Comparison of ENCODE assay signal across 18 cellular contexts in genomic region chr17:8552582-8553320, GRCh38.
DNase-seq lines count a peak whose midpoint lies in the region; ATAC-seq, FAIRE-seq and TF ChIP-seq lines count a peak whose summit lies in the region.
"Had no signal": no experiment of that assay in that cellular context is flagged by ENCODE, and none has a peak within 500 bp of the region (broad histone marks: within the 10 kb centered on the region; RNA-seq: fewer than 3 reads in every experiment).

No MANE protein-coding gene starts in this region.

- no peak for TF ChIP-seq POLR2A in gastroesophageal sphincter (IDR thresholded peaks at IDR 0.05)
- no peak for TF ChIP-seq POLR2A in ovary (IDR thresholded peaks at IDR 0.05)

- peak; percentile 91 for FAIRE-seq in bronchial epithelial cell (lab: Jason Lieb, UNC)
- FAIRE-seq: GM18507, GM19239 had no signal

- DNase-seq in EH (ENCODE audit: low read depth) = peak; percentile 45
- peak; percentile 21 for DNase-seq in LHCN-M2 (ENCODE audit: low read depth)
- peak; percentile 98 for DNase-seq in bronchial epithelial cell (ENCODE audit: low read depth)
- no peak for DNase-seq in mesothelial cell of epicardium (ENCODE audit: low spot score in 2 of 2, unreplicated experiment in 2 of 2)
- DNase-seq in ovary = no peak
- DNase-seq in CD8-positive, alpha-beta memory T cell = no peak
- DNase-seq: activated CD4-positive, alpha-beta T cell treated with anti-CD3 and anti-CD28 coated beads for 4 hours; activated naive CD4-positive, alpha-beta T cell; DMS 273 treated with DMSO at 0.1 percent for 48 hours; left ventricle myocardium superior; NCI-H1092; testis had no signal

- ATAC-seq in gastroesophageal sphincter = no peak
- no peak for ATAC-seq in GM19324 (IDR thresholded peaks at IDR 0.05; ENCODE audit: low FRiP score, unreplicated experiment)
- ATAC-seq: left ventricle myocardium superior had no signal

- no peak overlapping the region for H3K4me3 ChIP-seq in bronchial epithelial cell (ENCODE audit: low read depth, low read length)
- H3K4me3 ChIP-seq in gastroesophageal sphincter = no peak overlapping the region
- H3K4me3 ChIP-seq in ovary = no peak overlapping the region
- no peak overlapping the region for H3K4me3 ChIP-seq in CD8-positive, alpha-beta memory T cell (ENCODE audit: low read length)
- H3K4me3 ChIP-seq: skin epidermis, testis had no signal

- H3K4me1 Mint-ChIP-seq in mesothelial cell of epicardium = peaks cover 13% of the 10 kb centered on the region
- no peaks in the 10 kb centered on the region for H3K4me1 Mint-ChIP-seq in CD8-positive, alpha-beta memory T cell
- H3K4me1 Mint-ChIP-seq: B cell had no signal

- 70 to 88% methylated on average over 2 to 6 of the region's 9 CpGs for WGBS in gastroesophageal sphincter (ENCODE audit: low coverage in 1 of 2), 2 donors
- 95 to 96% (median 95%) methylated on average over 9 of the region's 9 CpGs for WGBS in ovary, 3 donors

- peak overlapping the region; percentile 4 for H3K27ac Mint-ChIP-seq in mesothelial cell of epicardium
- no peak overlapping the region for H3K27ac Mint-ChIP-seq in CD8-positive, alpha-beta memory T cell
- H3K27ac Mint-ChIP-seq: B cell had no signal

- H3K9me3 ChIP-seq in gastroesophageal sphincter (no peaks in the 10 kb centered on the region), ovary (no peaks in the 10 kb centered on the region)
- H3K9me3 ChIP-seq in CD8-positive, alpha-beta memory T cell (ENCODE audit: low read length) = no peaks in the 10 kb centered on the region
- H3K9me3 ChIP-seq: testis had no signal

- H3K36me3 ChIP-seq in bronchial epithelial cell (ENCODE audit: control insufficient read depth, insufficient read depth, low read length) = peaks cover 1% of the 10 kb centered on the region
- H3K36me3 ChIP-seq in gastroesophageal sphincter = peaks cover 0 to 36% of the 10 kb centered on the region in 2 donors
- H3K36me3 ChIP-seq in ovary = no peaks in the 10 kb centered on the region
- no peaks in the 10 kb centered on the region for H3K36me3 ChIP-seq in CD8-positive, alpha-beta memory T cell (ENCODE audit: insufficient read depth, low read length)

- TF ChIP-seq EP300 in gastroesophageal sphincter (IDR thresholded peaks at IDR 0.05) (no peak), ovary (IDR thresholded peaks at IDR 0.05) (no peak)

- H3K27me3 ChIP-seq in bronchial epithelial cell (ENCODE audit: control insufficient read depth, insufficient read depth, low read length) (no peaks in the 10 kb centered on the region), gastroesophageal sphincter (no peaks in the 10 kb centered on the region), ovary (no peaks in the 10 kb centered on the region)
- no peaks in the 10 kb centered on the region for H3K27me3 ChIP-seq in CD8-positive, alpha-beta memory T cell (ENCODE audit: insufficient read depth, low read length, poor library complexity, severe bottlenecking)
- H3K27me3 ChIP-seq: testis had no signal

- peaks cover 48% of the 10 kb centered on the region for H3K36me3 Mint-ChIP-seq in mesothelial cell of epicardium
- H3K36me3 Mint-ChIP-seq in CD8-positive, alpha-beta memory T cell = no peaks in the 10 kb centered on the region

- no peak for TF ChIP-seq CTCF in bronchial epithelial cell (IDR thresholded peaks at IDR 0.05; ENCODE audit: insufficient read depth, low read length, severe bottlenecking)
- no peak for TF ChIP-seq CTCF in mesothelial cell of epicardium (IDR thresholded peaks at IDR 0.05; ENCODE audit: unreplicated experiment)
- no peak for TF ChIP-seq CTCF in gastroesophageal sphincter (IDR thresholded peaks at IDR 0.05)
- no peak for TF ChIP-seq CTCF in ovary (IDR thresholded peaks at IDR 0.05)

- H3K27me3 Mint-ChIP-seq in mesothelial cell of epicardium (ENCODE audit: low read depth) = no peaks in the 10 kb centered on the region
- H3K27me3 Mint-ChIP-seq in CD8-positive, alpha-beta memory T cell = peaks cover 7 to 55% of the 10 kb centered on the region in 2 donors

- no peaks in the 10 kb centered on the region for H3K4me1 ChIP-seq in gastroesophageal sphincter
- H3K4me1 ChIP-seq in ovary (ENCODE audit: insufficient read depth) = no peaks in the 10 kb centered on the region
- no peaks in the 10 kb centered on the region for H3K4me1 ChIP-seq in CD8-positive, alpha-beta memory T cell (ENCODE audit: insufficient read depth, low read length)
- H3K4me1 ChIP-seq: testis had no signal

- H3K27ac ChIP-seq in gastroesophageal sphincter = no peak overlapping the region
- H3K27ac ChIP-seq in ovary = no peak overlapping the region
- no peak overlapping the region for H3K27ac ChIP-seq in CD8-positive, alpha-beta memory T cell (ENCODE audit: low read depth, low read length)
- H3K27ac ChIP-seq: skin epidermis, testis had no signal

- POLR2A ChIA-PET in CD8-positive, alpha-beta memory T cell (lab: Charles Lee) = no interaction called here

- CTCF ChIA-PET in CD8-positive, alpha-beta memory T cell (lab: Charles Lee) = no interaction called here

- H3K4me3 Mint-ChIP-seq in mesothelial cell of epicardium = no peak overlapping the region
- H3K4me3 Mint-ChIP-seq in CD8-positive, alpha-beta memory T cell = no peak overlapping the region
- H3K4me3 Mint-ChIP-seq: B cell had no signal

- H3K9me3 Mint-ChIP-seq in mesothelial cell of epicardium = peaks cover 8% of the 10 kb centered on the region
- no peaks in the 10 kb centered on the region for H3K9me3 Mint-ChIP-seq in CD8-positive, alpha-beta memory T cell

- intact Hi-C loops in ovary (cut with DNase I) = no loop called here

Comparison
In these comparisons a context has a peak if more than half of its experiments do, and no peak if none do; other contexts are left out.
1. DNase-seq: peak in EH (single experiment), LHCN-M2 (single experiment) and bronchial epithelial cell (single experiment); none in mesothelial cell of epicardium (0 of 2), ovary (0 of 5) and CD8-positive, alpha-beta memory T cell (0 of 5).